11 cellular contexts compared by ENCODE assay signal in genomic region chr6:12356983-12357972, GRCh38.
DNase-seq lines count a peak whose midpoint lies in the region; ATAC-seq, FAIRE-seq and TF ChIP-seq lines count a peak whose summit lies in the region.
"Had no signal": no experiment of that assay in that cellular context is flagged by ENCODE, and none has a peak within 500 bp of the region (broad histone marks: within the 10 kb centered on the region; RNA-seq: fewer than 3 reads in every experiment).

No MANE protein-coding gene starts in this region.

- peaks cover 15% of the 10 kb centered on the region; the same call in 1 of the 3 replicates for H3K9me3 ChIP-seq in A549
- H3K9me3 ChIP-seq in OCI-LY3 (ENCODE audit: insufficient read depth, low read length) = no peaks in the 10 kb centered on the region

- ATAC-seq in A549 (no peak), GM19035 (IDR thresholded peaks at IDR 0.05; ENCODE audit: unreplicated experiment) (peak; percentile 70), HG02885 (IDR thresholded peaks at IDR 0.05; ENCODE audit: poor library complexity, unreplicated experiment) (peak; percentile 71)

- no peak for TF ChIP-seq EP300 in A549 (IDR thresholded peaks at IDR 0.05)

- no peaks in the 10 kb centered on the region for H4K20me1 ChIP-seq in OCI-LY3 (ENCODE audit: insufficient read depth, low read length)

- H3K36me3 ChIP-seq in OCI-LY3 (replicated peaks; ENCODE audit: low read depth, low read length) = no peaks in the 10 kb centered on the region

- no peak for TF ChIP-seq RAD21 in A549 (conservative IDR thresholded peaks at IDR 0.05 in 1 of 2, IDR thresholded peaks at IDR 0.05 in 1 of 2)

- FAIRE-seq in A549 (lab: Jason Lieb, UNC) = no peak
- FAIRE-seq: A204.1 had no signal

- H3K4me1 ChIP-seq in A549 = peaks cover 36% of the 10 kb centered on the region; the same call in 2 of the 3 replicates
- H3K4me1 ChIP-seq in OCI-LY3 (ENCODE audit: low read length) = peaks cover 54% of the 10 kb centered on the region

- H3K27ac ChIP-seq in A549 (peak overlapping the region; percentile 68 to 80), OCI-LY3 (ENCODE audit: low read length) (no peak overlapping the region), dorsolateral prefrontal cortex (no peak overlapping the region)

- POLR2A ChIA-PET in A549 (lab: Yijun Ruan, JAX) = no interaction called here

- no peaks in the 10 kb centered on the region for H3K79me2 ChIP-seq in OCI-LY3 (ENCODE audit: low read length)

- TF ChIP-seq POLR2A in A549 (IDR thresholded peaks at IDR 0.05; ENCODE audit: low read length) (no peak), lower leg skin (IDR thresholded peaks at IDR 0.05) (no peak)

- intact Hi-C loops in dorsolateral prefrontal cortex (cut with DNase I) (no loop called here), lower leg skin (cut with DNase I; ENCODE audit: low total_unique reads) (no loop called here)

- no peak for TF ChIP-seq CTCF in A549 (IDR thresholded peaks at IDR 0.05)
- no peak for TF ChIP-seq CTCF in OCI-LY3 (IDR thresholded peaks at IDR 0.05; ENCODE audit: low read depth, low read length)
- no peak for TF ChIP-seq CTCF in dorsolateral prefrontal cortex (IDR thresholded peaks at IDR 0.05 in 54 of 56, conservative IDR thresholded peaks at IDR 0.05 in 2 of 56; ENCODE audit: low read depth in 1 of 56, partially characterized antibody in 56 of 56)
- no peak for TF ChIP-seq CTCF in lower leg skin (IDR thresholded peaks at IDR 0.05)

- H3K9ac ChIP-seq in OCI-LY3 (ENCODE audit: low read length) = no peak overlapping the region

- no peak overlapping the region for H2AFZ ChIP-seq in OCI-LY3 (ENCODE audit: low read depth, low read length)

- H3K27me3 ChIP-seq in OCI-LY3 (ENCODE audit: low read depth, low read length) = peaks cover 4% of the 10 kb centered on the region; the same call in 1 of the 2 replicates
- H3K27me3 ChIP-seq in dorsolateral prefrontal cortex = no peaks in the 10 kb centered on the region

- 93% methylated on average over 11 of the region's 11 CpGs for WGBS in A549 (ENCODE audit: missing lambda C conversion rate)
- WGBS in lower leg skin, 2 donors = 50 to 66% methylated on average over 11 of the region's 11 CpGs

- no peak for DNase-seq in A549 (ENCODE audit: low read depth in 1 of 2, low spot score in 1 of 2)
- DNase-seq in dorsolateral prefrontal cortex = no peak
- no peak for DNase-seq in HuH-7 (ENCODE audit: low spot score)
- DNase-seq in lower leg skin (ENCODE audit: low spot score in 2 of 2) = no peak
- DNase-seq in amniotic stem cell (lab: John Stamatoyannopoulos, UW) = no peak
- DNase-seq: activated T-cell treated with anti-CD3 and anti-CD28 coated beads for 4 hours; stimulated activated CD4-positive, alpha-beta T cell treated with anti-CD3 and anti-CD28 coated beads, Interleukin-4, amount 100 ng/mL, for 24 hours had no signal

- peak overlapping the region; percentile 13; the same call in 1 of the 3 replicates for H3K4me2 ChIP-seq in A549
- peak overlapping the region; percentile 56 for H3K4me2 ChIP-seq in OCI-LY3 (ENCODE audit: low read length)

- CTCF ChIA-PET in A549 (lab: Yijun Ruan, JAX) = no interaction called here

- H3K4me3 ChIP-seq in A549 (no peak overlapping the region), OCI-LY3 (ENCODE audit: low read length) (no peak overlapping the region), dorsolateral prefrontal cortex (no peak overlapping the region), lower leg skin (ENCODE audit: low read depth, poor library complexity, severe bottlenecking) (no peak overlapping the region)

TF ChIP-seq in A549, 52 proteins besides CTCF, POLR2A, EP300 and RAD21:
- TF ChIP-seq RCOR1 (IDR thresholded peaks at IDR 0.05; ENCODE audit: low read depth, low read length) = no peak
- TF ChIP-seq HES2 (IDR thresholded peaks at IDR 0.05) = no peak

Comparison
In these comparisons a context has a peak if more than half of its experiments do, and no peak if none do; other contexts are left out.
1. ATAC-seq: peak in GM19035 (single experiment) and HG02885 (single experiment); none in A549 (0 of 2).
2. H3K27ac ChIP-seq: peak in A549 (2 of 2); none in OCI-LY3 (single experiment) and dorsolateral prefrontal cortex (0 of 59).